In the genomic region with DNA sequence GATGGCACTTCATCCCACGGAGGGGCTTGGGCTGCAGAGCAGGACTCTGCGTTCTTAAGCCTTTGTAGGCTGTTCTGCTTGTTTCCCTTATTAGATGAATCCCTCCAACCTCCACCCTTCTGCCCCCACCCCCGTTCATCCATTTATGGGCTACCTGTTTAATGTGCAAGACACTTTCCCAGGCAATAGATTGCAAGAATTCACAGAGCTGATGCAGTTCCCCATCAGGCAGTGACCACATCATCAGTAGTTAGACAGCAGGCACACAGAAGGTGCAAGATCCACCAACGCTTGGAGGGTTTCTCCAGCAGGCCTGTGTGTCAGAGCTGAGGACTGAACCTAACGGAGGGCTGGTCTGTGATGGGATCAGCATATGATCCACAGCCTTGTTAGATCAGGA, we compare ENCODE assay signal across 1 cellular context.
TF ChIP-seq lines count a peak whose summit lies in the region.

No MANE protein-coding gene starts in this region.

TF ChIP-seq in HepG2, 621 proteins besides CTCF, POLR2A, EP300 and RAD21:
- no peak for TF ChIP-seq ZNF33A (CRISPR knock-in tag; IDR thresholded peaks at IDR 0.05; ENCODE audit: borderline replicate concordance)
- 0 out of 2 replicates have a peak, but pooled peaks have one; percentile 16 for TF ChIP-seq BORCS8-MEF2B (CRISPR knock-in tag; IDR thresholded peaks at IDR 0.05)
